8 cellular contexts compared by ENCODE assay signal in genomic region chr11:87421422-87421821, GRCh38.
A peak's percentile ranks its signal among the peaks of the same experiment; 100 is the strongest.
DNase-seq lines count a peak whose midpoint lies in the region; ATAC-seq and TF ChIP-seq lines count a peak whose summit lies in the region.

No MANE protein-coding gene starts in this region.

- no peak for TF ChIP-seq POLR2A in uterus (IDR thresholded peaks at IDR 0.05)

- CTCF ChIA-PET in CD4-positive, alpha-beta memory T cell (lab: Charles Lee; ENCODE audit: partially characterized antibody), result interaction anchor here (0.6 to 6.3 kb wide), 20 partner anchors 9 to 1131 kb away, joined by 3 to 85 read pairs (median 4); no protein-coding TSS in a partner anchor

- DNase-seq in CD4-positive, alpha-beta memory T cell, result peak in 4 of 5 donors; percentile 21 to 38 (median 34)
- DNase-seq in NCI-H1417 treated with DMSO at 0.1 percent for 48 hours (lab: John Stamatoyannopoulos, UW) (peak; percentile 54), SKM-1 (lab: John Stamatoyannopoulos, UW; ENCODE audit: unreplicated experiment) (peak; percentile 64), endodermal cell (peak; percentile 82), medulla oblongata (ENCODE audit: extremely low spot score) (peak; percentile 85), uterus (peak in 1 of 2 donors; percentile 58)

- no peaks in the 10 kb centered on the region for H3K27me3 ChIP-seq in CD4-positive, alpha-beta memory T cell (ENCODE audit: insufficient read depth, low read length)
- H3K27me3 ChIP-seq in endodermal cell (ENCODE audit: control insufficient read depth, insufficient read depth, low read length, poor library complexity, severe bottlenecking) (peaks cover 46% of the 10 kb centered on the region), uterus (no peaks in the 10 kb centered on the region)

- H3K4me1 Mint-ChIP-seq in CD4-positive, alpha-beta memory T cell, result no peaks in the 10 kb centered on the region
- H3K4me1 Mint-ChIP-seq in endodermal cell, result peaks cover 27% of the 10 kb centered on the region

- H3K27ac ChIP-seq in CD4-positive, alpha-beta memory T cell (ENCODE audit: low read depth, low read length), result no peak overlapping the region
- H3K27ac ChIP-seq in endodermal cell (ENCODE audit: low read depth, low read length) (no peak overlapping the region), uterus (no peak overlapping the region)

- H3K9me3 ChIP-seq in CD4-positive, alpha-beta memory T cell (ENCODE audit: control insufficient read depth in 1 of 2, low read length in 2 of 2), result no peaks in the 10 kb centered on the region
- H3K9me3 ChIP-seq in endodermal cell (ENCODE audit: control insufficient read depth, low read length) (no peaks in the 10 kb centered on the region), uterus (no peaks in the 10 kb centered on the region)

- no peaks in the 10 kb centered on the region for H3K4me1 ChIP-seq in CD4-positive, alpha-beta memory T cell (ENCODE audit: insufficient read depth, low read length)
- peaks cover 9% of the 10 kb centered on the region for H3K4me1 ChIP-seq in endodermal cell (ENCODE audit: control insufficient read depth, insufficient read depth, low read length)
- peaks cover 0 to 7% of the 10 kb centered on the region in 2 donors for H3K4me1 ChIP-seq in uterus

- WGBS in endodermal cell (ENCODE audit: insufficient coverage in 1 of 2, insufficient read length in 1 of 2), 2 experiments, result 22% methylated on average over 2 of the region's 2 CpGs; no CpG with 5 or more reads in 1 of the 2 experiments

- H3K27ac Mint-ChIP-seq in CD4-positive, alpha-beta memory T cell, result no peak overlapping the region
- H3K27ac Mint-ChIP-seq in endodermal cell, result no peak overlapping the region

- peak; percentile 85 for ATAC-seq in GM18511 (IDR thresholded peaks at IDR 0.05; ENCODE audit: unreplicated experiment)
- ATAC-seq in HG02938 (IDR thresholded peaks at IDR 0.05; ENCODE audit: unreplicated experiment), result peak; percentile 94

- TF ChIP-seq CTCF in endodermal cell (conservative IDR thresholded peaks at IDR 0.05), result peak; percentile 90
- TF ChIP-seq CTCF in uterus (IDR thresholded peaks at IDR 0.05), result peak; percentile 69 to 71 (median 70)

- no peaks in the 10 kb centered on the region for H3K36me3 Mint-ChIP-seq in CD4-positive, alpha-beta memory T cell
- H3K36me3 Mint-ChIP-seq in endodermal cell (ENCODE audit: low read depth), result no peaks in the 10 kb centered on the region

- H3K36me3 ChIP-seq in CD4-positive, alpha-beta memory T cell (ENCODE audit: insufficient read depth, low read length), result no peaks in the 10 kb centered on the region
- no peaks in the 10 kb centered on the region for H3K36me3 ChIP-seq in endodermal cell (ENCODE audit: control insufficient read depth, insufficient read depth, low read length)
- H3K36me3 ChIP-seq in uterus, result no peaks in the 10 kb centered on the region

- H3K27me3 Mint-ChIP-seq in CD4-positive, alpha-beta memory T cell, result peaks cover 0 to 4% of the 10 kb centered on the region in 2 donors
- H3K27me3 Mint-ChIP-seq in endodermal cell (ENCODE audit: insufficient read depth), result peaks cover 19% of the 10 kb centered on the region

- no peaks in the 10 kb centered on the region for H3K9me3 Mint-ChIP-seq in CD4-positive, alpha-beta memory T cell
- no peaks in the 10 kb centered on the region for H3K9me3 Mint-ChIP-seq in endodermal cell

- no peak overlapping the region for H3K4me3 Mint-ChIP-seq in CD4-positive, alpha-beta memory T cell
- no peak overlapping the region for H3K4me3 Mint-ChIP-seq in endodermal cell

- intact Hi-C loops in CD4-positive, alpha-beta memory T cell (cut with micrococcal nuclease), result loop anchor here (1.0 to 2.0 kb wide), 2 partner anchors 69 to 551 kb away; no protein-coding TSS in a partner anchor
- intact Hi-C loops in uterus (cut with DNase I; ENCODE audit: low total_unique reads), result loop anchor here (2.0 kb wide), 1 partner anchor 69 kb away; no protein-coding TSS in a partner anchor

- H3K4me3 ChIP-seq in CD4-positive, alpha-beta memory T cell (ENCODE audit: low read length in 2 of 2), result no peak overlapping the region
- no peak overlapping the region for H3K4me3 ChIP-seq in endodermal cell (ENCODE audit: low read length)
- H3K4me3 ChIP-seq in uterus, result no peak overlapping the region

- no peak overlapping the region for H3K9ac ChIP-seq in endodermal cell (ENCODE audit: extremely low read depth, low read length, poor library complexity, severe bottlenecking)

- POLR2A ChIA-PET in CD4-positive, alpha-beta memory T cell (lab: Charles Lee; ENCODE audit: partially characterized antibody), result no interaction called here
